Comparison of ENCODE assay signal across 8 cellular contexts in the genomic region with DNA sequence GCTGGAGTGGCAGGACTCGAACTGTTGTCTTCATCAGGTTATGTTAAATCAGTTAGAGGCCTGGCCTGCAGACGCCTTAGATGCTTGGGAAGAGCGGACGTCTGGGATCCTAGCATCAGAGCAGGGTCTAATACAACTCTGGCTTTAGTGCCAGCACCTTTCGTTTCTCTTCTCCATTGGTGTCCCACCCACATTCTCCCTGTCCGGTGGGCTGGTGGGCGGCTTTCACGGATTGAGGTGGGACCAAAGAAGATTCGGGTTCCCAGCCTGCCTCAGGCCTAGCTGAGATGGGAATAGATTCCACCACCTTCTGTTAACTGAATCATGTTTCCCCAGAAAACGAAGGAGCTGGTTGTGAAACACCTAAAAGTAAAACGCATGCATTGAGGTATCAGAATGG. TPM values are rescaled to one million over a fixed set of nuclear protein-coding genes. Genes with fewer than 3 reads are reported as not detected.
DNase-seq lines count a peak whose midpoint lies in the region; ATAC-seq, FAIRE-seq and TF ChIP-seq lines count a peak whose summit lies in the region.

No MANE protein-coding gene starts in this region.

- peak overlapping the region; percentile 85 for H3K4me3 ChIP-seq in GM12865 (ENCODE audit: low read depth, low read length)
- H3K4me3 ChIP-seq in PC-3 (ENCODE audit: low read length): peak overlapping the region; percentile 88
- peak overlapping the region; percentile 35 for H3K4me3 ChIP-seq in fibroblast of the aortic adventitia (ENCODE audit: low read depth, low read length)
- H3K4me3 ChIP-seq in sigmoid colon: peak overlapping the region; percentile 54 to 75 (median 72)
- peak overlapping the region in 1 of 2 donors; percentile 72 for H3K4me3 ChIP-seq in small intestine (ENCODE audit: low read depth in 1 of 2, low read length in 2 of 2)

- TF ChIP-seq CTCF in GM12865 (IDR thresholded peaks at IDR 0.05; ENCODE audit: insufficient read depth, low read depth, low read length, missing control alignments) (no peak), PC-3 (conservative IDR thresholded peaks at IDR 0.05; ENCODE audit: low read depth, low read length) (no peak), fibroblast of the aortic adventitia (IDR thresholded peaks at IDR 0.05; ENCODE audit: insufficient read depth, low read length) (no peak), sigmoid colon (IDR thresholded peaks at IDR 0.05) (no peak), endothelial cell (IDR thresholded peaks at IDR 0.05; ENCODE audit: unreplicated experiment) (no peak)

- no peak overlapping the region for H3K9ac ChIP-seq in PC-3 (ENCODE audit: low read length)

- no peaks in the 10 kb centered on the region for H3K36me3 Mint-ChIP-seq in endothelial cell (ENCODE audit: low read depth, unreplicated experiment)

- no peaks in the 10 kb centered on the region for H3K9me2 ChIP-seq in PC-3 (replicated peaks; ENCODE audit: low read length)

- no peak for TF ChIP-seq POLR2A in sigmoid colon (IDR thresholded peaks at IDR 0.05)

- H3K79me2 ChIP-seq in PC-3 (ENCODE audit: low read length): peaks cover 9% of the 10 kb centered on the region; the same call in 1 of the 2 replicates

- no peak overlapping the region for H3K4me3 Mint-ChIP-seq in endothelial cell (ENCODE audit: unreplicated experiment)

- H3K27me3 ChIP-seq in PC-3 (ENCODE audit: low read length): no peaks in the 10 kb centered on the region
- no peaks in the 10 kb centered on the region for H3K27me3 ChIP-seq in sigmoid colon
- no peaks in the 10 kb centered on the region for H3K27me3 ChIP-seq in small intestine (ENCODE audit: control insufficient read depth in 2 of 2, insufficient read depth in 2 of 2, low read length in 2 of 2)

- peaks cover 11% of the 10 kb centered on the region; the same call in 1 of the 2 replicates for H3K4me1 ChIP-seq in PC-3 (ENCODE audit: insufficient read depth, low read length)
- peaks cover 0 to 22% (median 0%) of the 10 kb centered on the region in 4 donors for H3K4me1 ChIP-seq in sigmoid colon
- no peaks in the 10 kb centered on the region for H3K4me1 ChIP-seq in small intestine (ENCODE audit: control insufficient read depth in 2 of 2, insufficient read depth in 1 of 2, low read depth in 1 of 2, low read length in 1 of 2)

- ATAC-seq in PC-3: no peak

- H4K20me1 ChIP-seq in PC-3 (ENCODE audit: low read length): no peaks in the 10 kb centered on the region

- H3K4me2 ChIP-seq in PC-3 (ENCODE audit: low read length): peak overlapping the region; percentile 94

- no peak for FAIRE-seq in small intestine (lab: Jason Lieb, UNC)

- H3K27ac Mint-ChIP-seq in endothelial cell (ENCODE audit: unreplicated experiment): no peak overlapping the region

- peaks cover 7% of the 10 kb centered on the region for H3K4me1 Mint-ChIP-seq in endothelial cell (ENCODE audit: unreplicated experiment)

- H3K36me3 ChIP-seq in PC-3 (ENCODE audit: low read depth, low read length) (no peaks in the 10 kb centered on the region), sigmoid colon (no peaks in the 10 kb centered on the region), small intestine (ENCODE audit: control insufficient read depth in 2 of 2, insufficient read depth in 2 of 2, low read length in 2 of 2) (no peaks in the 10 kb centered on the region)

- POLR2A ChIA-PET in PC-3 (lab: Charles Lee; ENCODE audit: unreplicated experiment): no interaction called here

- no peaks in the 10 kb centered on the region for H3F3A ChIP-seq in PC-3 (ENCODE audit: low read length, unreplicated experiment)

- intact Hi-C loops in PC-3 (cut with micrococcal nuclease): no loop called here
- intact Hi-C loops in sigmoid colon (cut with DNase I): loop anchor here (2.0 kb wide), 1 partner anchor 39 kb away; no protein-coding TSS in a partner anchor

- H3K27ac ChIP-seq in PC-3 (ENCODE audit: low read length) (no peak overlapping the region), sigmoid colon (peak overlapping the region; percentile 79 to 89 (median 86)), small intestine (ENCODE audit: low read depth in 1 of 2, low read length in 1 of 2) (no peak overlapping the region)

- H2AFZ ChIP-seq in PC-3 (ENCODE audit: low read length): peak overlapping the region; percentile 92; the same call in 1 of the 2 replicates

- TF ChIP-seq EP300 in sigmoid colon (IDR thresholded peaks at IDR 0.05): no peak

- BruUV-seq in PC-3 (replicated peaks; lab: Mats Ljungman, UMichigan): TSS peak; percentile 60

- CTCF ChIA-PET in PC-3 (lab: Charles Lee): no interaction called here

- WGBS in sigmoid colon, 2 donors: 37 to 55% methylated on average over 11 of the region's 11 CpGs
- WGBS in small intestine, 3 donors: 24 to 48% (median 44%) methylated on average over 11 of the region's 11 CpGs

- DNase-seq in GM12865 (ENCODE audit: low read depth) (no peak), PC-3 (no peak), fibroblast of the aortic adventitia (ENCODE audit: low read depth) (no peak), sigmoid colon (no peak), endothelial cell (ENCODE audit: low spot score) (no peak), GM03348 (ENCODE audit: low spot score) (no peak), small intestine (no peak)
- DNase-seq in central memory CD4-positive, alpha-beta T cell: no peak

- H3K9me3 Mint-ChIP-seq in endothelial cell (ENCODE audit: unreplicated experiment): no peaks in the 10 kb centered on the region

- H3K9me3 ChIP-seq in PC-3 (ENCODE audit: low read length) (no peaks in the 10 kb centered on the region), sigmoid colon (no peaks in the 10 kb centered on the region), small intestine (ENCODE audit: control insufficient read depth, low read depth) (no peaks in the 10 kb centered on the region)

- no peaks in the 10 kb centered on the region for H3K27me3 Mint-ChIP-seq in endothelial cell (ENCODE audit: unreplicated experiment)

RNA-seq across cellular contexts. Expression of gene PDK3, which starts 0.9 kb away (rescaled TPM):
- total RNA-seq in PC-3 (2014; rRNA removed) (22.6 and 24.4 TPM in 2 replicates), fibroblast of the aortic adventitia (ENCODE audit: low replicate concordance) (2.9 and 6.7 TPM in 2 replicates), sigmoid colon (10 to 100 TPM; 47.6 to 63.2 (median 59.0) TPM), endothelial cell (ENCODE audit: unreplicated experiment) (11.6 TPM)
- polyA plus RNA-seq in sigmoid colon (10 to 100 TPM in 1 of 3 donors, 1 to 10 TPM in 2; 3.6 to 11.1 (median 9.7) TPM), small intestine (10 to 100 TPM in 1 of 3 donors, 1 to 10 TPM in 2; 7.1 to 13.6 (median 8.9) TPM)

Comparison
In these comparisons a context has a peak if more than half of its experiments do, and no peak if none do; other contexts are left out.
1. H3K27ac ChIP-seq: peak in sigmoid colon (4 of 4); none in PC-3 (single experiment) and small intestine (0 of 2).